Comparison of ENCODE assay signal across 10 cellular contexts in genomic region chr11:78080818-78081495, GRCh38. TPM values are rescaled to one million over a fixed set of nuclear protein-coding genes. Genes with fewer than 3 reads are reported as not detected.
DNase-seq lines count a peak whose midpoint lies in the region; ATAC-seq and TF ChIP-seq lines count a peak whose summit lies in the region.
"Had no signal": no experiment of that assay in that cellular context is flagged by ENCODE, and none has a peak within 500 bp of the region (broad histone marks: within the 10 kb centered on the region; RNA-seq: fewer than 3 reads in every experiment).

No MANE protein-coding gene starts in this region.

- no peak for TF ChIP-seq CTCF in CD4-positive, alpha-beta T cell (IDR thresholded peaks at IDR 0.05)

- peaks cover 21% of the 10 kb centered on the region for H3K36me3 Mint-ChIP-seq in CD4-positive, alpha-beta T cell (ENCODE audit: low read depth)
- H3K36me3 Mint-ChIP-seq in activated T-helper 2 cell treated with anti-CD3 and anti-CD28 coated beads, Interferon-gamma antibody, Interleukin-2, Interleukin-4, amounts not matched to agents 10 μg/mL and 5 μg/mL and 100 μg/mL, durations not matched to agents 14 hours and 24 hours and 36 hours (ENCODE audit: low read depth) = peaks cover 16% of the 10 kb centered on the region
- no peaks in the 10 kb centered on the region for H3K36me3 Mint-ChIP-seq in memory B cell

- peak overlapping the region; percentile 96 for H3K4me3 Mint-ChIP-seq in CD4-positive, alpha-beta T cell
- peak overlapping the region; percentile 24 for H3K4me3 Mint-ChIP-seq in activated T-helper 2 cell treated with anti-CD3 and anti-CD28 coated beads, Interferon-gamma antibody, Interleukin-2, Interleukin-4, amounts not matched to agents 10 μg/mL and 5 μg/mL and 100 μg/mL, durations not matched to agents 14 hours and 24 hours and 36 hours (ENCODE audit: low read depth)
- peak overlapping the region; percentile 41 for H3K4me3 Mint-ChIP-seq in memory B cell

- H3K27me3 Mint-ChIP-seq in CD4-positive, alpha-beta T cell = no peaks in the 10 kb centered on the region
- H3K27me3 Mint-ChIP-seq in activated T-helper 2 cell treated with anti-CD3 and anti-CD28 coated beads, Interferon-gamma antibody, Interleukin-2, Interleukin-4, amounts not matched to agents 10 μg/mL and 5 μg/mL and 100 μg/mL, durations not matched to agents 14 hours and 24 hours and 36 hours (ENCODE audit: low read depth) = no peaks in the 10 kb centered on the region
- no peaks in the 10 kb centered on the region for H3K27me3 Mint-ChIP-seq in memory B cell

- POLR2A ChIA-PET in CD4-positive, alpha-beta T cell (lab: Charles Lee) = interaction anchor here (0.9 to 2.6 kb wide), 3 partner anchors 58 to 120 kb away, joined by 4 to 27 read pairs (median 13); partner anchors contain the start of genes ALG8 and INTS4

- no peaks in the 10 kb centered on the region for H3K27me3 ChIP-seq in CD4-positive, alpha-beta T cell (ENCODE audit: control insufficient read depth, insufficient read depth, low read length)

- intact Hi-C loops in CD4-positive, alpha-beta T cell (cut with DNase I, micrococcal nuclease) = loop anchor here in 1 of 2 experiments (2.0 to 5.0 kb wide), 3 partner anchors 56 to 491 kb away; partner anchors contain the start of gene NARS2
- intact Hi-C loops in activated T-helper 2 cell treated with anti-CD3 and anti-CD28 coated beads, Interferon-gamma antibody, Interleukin-2, Interleukin-4, amounts not matched to agents 10 μg/mL and 5 μg/mL and 100 μg/mL, durations not matched to agents 14 hours and 24 hours and 36 hours (cut with micrococcal nuclease) = loop anchor here (2.0 kb wide), 1 partner anchor 14 kb away; no protein-coding TSS in a partner anchor

- no peak for ATAC-seq in CD4-positive, alpha-beta T cell (ENCODE audit: poor library complexity)
- ATAC-seq in memory B cell (ENCODE audit: low read depth) = no peak

- no peak for DNase-seq in CD4-positive, alpha-beta T cell
- peak; percentile 63 for DNase-seq in HT1080 (ENCODE audit: low read depth)
- DNase-seq in activated T-helper 2 cell treated with anti-CD3 and anti-CD28 coated beads, Interferon-gamma antibody, Interleukin-2, Interleukin-4, amounts not matched to agents 10 μg/mL and 5 μg/mL and 100 μg/mL, durations not matched to agents 14 hours and 24 hours and 36 hours (ENCODE audit: low spot score) = no peak
- no peak for DNase-seq in memory B cell (ENCODE audit: low spot score in 2 of 2)
- DNase-seq in D341Med (ENCODE audit: low spot score) = no peak
- DNase-seq in NCI-H187 (lab: John Stamatoyannopoulos, UW) = no peak
- no peak for DNase-seq in NCI-H748 (lab: John Stamatoyannopoulos, UW; ENCODE audit: unreplicated experiment)
- DNase-seq in NCI-H1436 (lab: John Stamatoyannopoulos, UW) = no peak
- DNase-seq: effector CD8-positive, alpha-beta T cell; NCI-H1105 treated with DMSO at 0.1 percent for 48 hours had no signal

- no peak overlapping the region for H3K27ac ChIP-seq in CD4-positive, alpha-beta T cell (ENCODE audit: low read depth, low read length)

- H3K9me3 ChIP-seq in CD4-positive, alpha-beta T cell (ENCODE audit: control insufficient read depth, low read length) = no peaks in the 10 kb centered on the region

- no peaks in the 10 kb centered on the region for H3K9me3 Mint-ChIP-seq in CD4-positive, alpha-beta T cell
- no peaks in the 10 kb centered on the region for H3K9me3 Mint-ChIP-seq in activated T-helper 2 cell treated with anti-CD3 and anti-CD28 coated beads, Interferon-gamma antibody, Interleukin-2, Interleukin-4, amounts not matched to agents 10 μg/mL and 5 μg/mL and 100 μg/mL, durations not matched to agents 14 hours and 24 hours and 36 hours
- H3K9me3 Mint-ChIP-seq in memory B cell = no peaks in the 10 kb centered on the region

- H3K27ac Mint-ChIP-seq in CD4-positive, alpha-beta T cell = peak overlapping the region; percentile 93
- peak overlapping the region; percentile 43 for H3K27ac Mint-ChIP-seq in activated T-helper 2 cell treated with anti-CD3 and anti-CD28 coated beads, Interferon-gamma antibody, Interleukin-2, Interleukin-4, amounts not matched to agents 10 μg/mL and 5 μg/mL and 100 μg/mL, durations not matched to agents 14 hours and 24 hours and 36 hours
- H3K27ac Mint-ChIP-seq in memory B cell = no peak overlapping the region

- H3K4me1 Mint-ChIP-seq in CD4-positive, alpha-beta T cell (ENCODE audit: low read depth) = peaks cover 48% of the 10 kb centered on the region
- peaks cover 37% of the 10 kb centered on the region for H3K4me1 Mint-ChIP-seq in activated T-helper 2 cell treated with anti-CD3 and anti-CD28 coated beads, Interferon-gamma antibody, Interleukin-2, Interleukin-4, amounts not matched to agents 10 μg/mL and 5 μg/mL and 100 μg/mL, durations not matched to agents 14 hours and 24 hours and 36 hours (ENCODE audit: low read depth)
- peaks cover 24% of the 10 kb centered on the region for H3K4me1 Mint-ChIP-seq in memory B cell

- CTCF ChIA-PET in CD4-positive, alpha-beta T cell (lab: Charles Lee) = interaction anchor here (0.9 kb wide), 1 partner anchor 10 kb away, joined by 3 read pairs; no protein-coding TSS in a partner anchor

RNA-seq across cellular contexts. Expression of gene NDUFC2, which starts 1.3 kb away (rescaled TPM):
- 10 to 100 TPM; 62.6 to 68.5 TPM for total RNA-seq in CD4-positive, alpha-beta T cell
- 244 and 279 TPM in 2 replicates for total RNA-seq in HT1080 (2014; rRNA removed; shearing (Covaris generic))
- polyA plus RNA-seq in HT1080 (2015; cell fraction: cytosol; rRNA removed) = 218 and 224 TPM in 2 replicates
- polyA plus RNA-seq in HT1080 (2015; cell fraction: nucleus; rRNA removed) = 83.6 and 110 TPM in 2 replicates
- 208 and 215 TPM in 2 replicates for total RNA-seq in activated T-helper 2 cell treated with anti-CD3 and anti-CD28 coated beads, Interferon-gamma antibody, Interleukin-2, Interleukin-4, amounts not matched to agents 10 μg/mL and 5 μg/mL and 100 μg/mL, durations not matched to agents 14 hours and 24 hours and 36 hours

RNA-seq across cellular contexts. Expression of gene THRSP, which starts 17.3 kb away (rescaled TPM):
- total RNA-seq in CD4-positive, alpha-beta T cell = not detected
- total RNA-seq in HT1080 (2014; rRNA removed; shearing (Covaris generic)) = not detected in 2 replicates
- not detected in 2 replicates for polyA plus RNA-seq in HT1080 (2015; cell fraction: cytosol; rRNA removed)
- polyA plus RNA-seq in HT1080 (2015; cell fraction: nucleus; rRNA removed) = 0.19 and 0.26 TPM in 2 replicates
- not detected in 2 replicates for total RNA-seq in activated T-helper 2 cell treated with anti-CD3 and anti-CD28 coated beads, Interferon-gamma antibody, Interleukin-2, Interleukin-4, amounts not matched to agents 10 μg/mL and 5 μg/mL and 100 μg/mL, durations not matched to agents 14 hours and 24 hours and 36 hours

RNA-seq across cellular contexts. Expression of gene KCTD14, which starts 57.9 kb away (rescaled TPM):
- under 1 TPM in 1 of 2 experiments, not detected in 1; 0.34 TPM for total RNA-seq in CD4-positive, alpha-beta T cell
- 15.0 and 20.1 TPM in 2 replicates for total RNA-seq in HT1080 (2014; rRNA removed; shearing (Covaris generic))
- 21.4 and 26.2 TPM in 2 replicates for polyA plus RNA-seq in HT1080 (2015; cell fraction: cytosol; rRNA removed)
- 12.7 and 13.0 TPM in 2 replicates for polyA plus RNA-seq in HT1080 (2015; cell fraction: nucleus; rRNA removed)
- total RNA-seq in activated T-helper 2 cell treated with anti-CD3 and anti-CD28 coated beads, Interferon-gamma antibody, Interleukin-2, Interleukin-4, amounts not matched to agents 10 μg/mL and 5 μg/mL and 100 μg/mL, durations not matched to agents 14 hours and 24 hours and 36 hours = 0.23 and 0.34 TPM in 2 replicates

RNA-seq across cellular contexts. Expression of gene ALG8, which starts 58.5 kb away (rescaled TPM):
- 10 to 100 TPM; 14.4 to 14.9 TPM for total RNA-seq in CD4-positive, alpha-beta T cell
- total RNA-seq in HT1080 (2014; rRNA removed; shearing (Covaris generic)) = 39.2 and 56.8 TPM in 2 replicates
- 57.1 and 58.2 TPM in 2 replicates for polyA plus RNA-seq in HT1080 (2015; cell fraction: cytosol; rRNA removed)
- polyA plus RNA-seq in HT1080 (2015; cell fraction: nucleus; rRNA removed) = 107 and 124 TPM in 2 replicates
- total RNA-seq in activated T-helper 2 cell treated with anti-CD3 and anti-CD28 coated beads, Interferon-gamma antibody, Interleukin-2, Interleukin-4, amounts not matched to agents 10 μg/mL and 5 μg/mL and 100 μg/mL, durations not matched to agents 14 hours and 24 hours and 36 hours = 58.6 and 70.1 TPM in 2 replicates

Comparison
In these comparisons a context has a peak if more than half of its experiments do, and no peak if none do; other contexts are left out.
1. H3K4me3 Mint-ChIP-seq: peak in every context shown above with its lines; median percentile 96 in CD4-positive, alpha-beta T cell; 41 in memory B cell; 24 in activated T-helper 2 cell treated with anti-CD3 and anti-CD28 coated beads, Interferon-gamma antibody, Interleukin-2, Interleukin-4, amounts not matched to agents 10 μg/mL and 5 μg/mL and 100 μg/mL, durations not matched to agents 14 hours and 24 hours and 36 hours.
2. RNA of gene KCTD14, which starts 57.9 kb away (total RNA-seq): 15.0 to 20.1 TPM in HT1080; 0.23 to 0.34 TPM in activated T-helper 2 cell treated with anti-CD3 and anti-CD28 coated beads, Interferon-gamma antibody, Interleukin-2, Interleukin-4, amounts not matched to agents 10 μg/mL and 5 μg/mL and 100 μg/mL, durations not matched to agents 14 hours and 24 hours and 36 hours and 0.34 TPM in CD4-positive, alpha-beta T cell; every median in the first group is over 10 times any median in the second.